In genomic region chr3:186152889-186153292, GRCh38 we compare ENCODE assay signal across 9 cellular contexts. TPM values are rescaled to one million over a fixed set of nuclear protein-coding genes. Genes with fewer than 3 reads are reported as not detected.
A peak's percentile ranks its signal among the peaks of the same experiment; 100 is the strongest.
DNase-seq lines count a peak whose midpoint lies in the region; ATAC-seq and TF ChIP-seq lines count a peak whose summit lies in the region.
"Had no signal": no experiment of that assay in that cellular context is flagged by ENCODE, and none has a peak within 500 bp of the region (broad histone marks: within the 10 kb centered on the region; RNA-seq: fewer than 3 reads in every experiment).

No MANE protein-coding gene starts in this region.

- H3K36me3 ChIP-seq in mesendoderm (ENCODE audit: control insufficient read depth, insufficient read depth, low read length) (no peaks in the 10 kb centered on the region), tibial nerve (no peaks in the 10 kb centered on the region)

- H2AK5ac ChIP-seq in mesendoderm (ENCODE audit: low read length) = no peak overlapping the region

- no CpG with 5 or more reads among the region's 9 CpGs for WGBS in mesendoderm (ENCODE audit: extremely low coverage, insufficient coverage, low lambda C conversion rate)
- WGBS in tibial nerve, 2 donors = 68 to 75% methylated on average over 9 of the region's 9 CpGs

- no peak for TF ChIP-seq POLR2A in tibial nerve (IDR thresholded peaks at IDR 0.05)

- H4K8ac ChIP-seq in mesendoderm (ENCODE audit: low read depth, low read length) = no peak overlapping the region

- no peaks in the 10 kb centered on the region for H3K79me2 ChIP-seq in mesendoderm (ENCODE audit: control insufficient read depth, insufficient read depth, low read length)

- H3K9ac ChIP-seq in mesendoderm (ENCODE audit: low read length) = no peak overlapping the region

- no peak overlapping the region for H3K18ac ChIP-seq in mesendoderm (ENCODE audit: low read length)

- H3K4ac ChIP-seq in mesendoderm (ENCODE audit: low read depth, low read length) = no peak overlapping the region

- H3K23ac ChIP-seq in mesendoderm (ENCODE audit: low read length) = no peak overlapping the region

- no peak overlapping the region for H2BK5ac ChIP-seq in mesendoderm (ENCODE audit: low read length)

- H3K27me3 ChIP-seq in dorsolateral prefrontal cortex (no peaks in the 10 kb centered on the region), mesendoderm (ENCODE audit: insufficient read depth, low read length, poor library complexity) (no peaks in the 10 kb centered on the region), tibial nerve (no peaks in the 10 kb centered on the region)

- H3K4me3 ChIP-seq in dorsolateral prefrontal cortex = no peak overlapping the region
- no peak overlapping the region for H3K4me3 ChIP-seq in mesendoderm (ENCODE audit: low read length)
- H3K4me3 ChIP-seq in tibial nerve = no peak overlapping the region

- TF ChIP-seq CTCF in dorsolateral prefrontal cortex (IDR thresholded peaks at IDR 0.05 in 54 of 56, conservative IDR thresholded peaks at IDR 0.05 in 2 of 56; ENCODE audit: low read depth in 1 of 56, partially characterized antibody in 56 of 56) (no peak), tibial nerve (IDR thresholded peaks at IDR 0.05) (no peak)

- H3K79me1 ChIP-seq in mesendoderm (ENCODE audit: low read length) = no peaks in the 10 kb centered on the region

- no peak overlapping the region for H2BK15ac ChIP-seq in mesendoderm (replicated peaks; ENCODE audit: low read depth)

- no peak overlapping the region for H3K56ac ChIP-seq in mesendoderm (ENCODE audit: low read length)

- intact Hi-C loops in dorsolateral prefrontal cortex (cut with DNase I) = no loop called here

- H3K4me1 ChIP-seq in mesendoderm (ENCODE audit: control insufficient read depth, low read depth, low read length) (no peaks in the 10 kb centered on the region), tibial nerve (no peaks in the 10 kb centered on the region)

- no peak for TF ChIP-seq EP300 in tibial nerve (IDR thresholded peaks at IDR 0.05)

- H3K4me2 ChIP-seq in mesendoderm (ENCODE audit: low read length) = no peak overlapping the region

- no peak overlapping the region for H4K5ac ChIP-seq in mesendoderm (ENCODE audit: low read length)

- peak; percentile 43 for DNase-seq in kidney tubule cell (ENCODE audit: low spot score)
- DNase-seq in dorsolateral prefrontal cortex = no peak
- no peak for DNase-seq in mesendoderm
- no peak for DNase-seq in tibial nerve (ENCODE audit: low spot score in 2 of 2)
- DNase-seq in NCI-H774 (lab: John Stamatoyannopoulos, UW) = no peak
- DNase-seq: activated gamma-delta T cell treated with Interleukin-2 at 50 U/mL for 16 hours had no signal

- H3K9me3 ChIP-seq in tibial nerve = no peaks in the 10 kb centered on the region

- ATAC-seq in GM18511 (IDR thresholded peaks at IDR 0.05; ENCODE audit: unreplicated experiment) (peak; percentile 95), GM21619 (IDR thresholded peaks at IDR 0.05; ENCODE audit: unreplicated experiment) (peak; percentile 86), HG03565 (IDR thresholded peaks at IDR 0.05; ENCODE audit: unreplicated experiment) (peak; percentile 82)

- peak overlapping the region in 1 of 59 donors; percentile 0 for H3K27ac ChIP-seq in dorsolateral prefrontal cortex
- H3K27ac ChIP-seq in mesendoderm (ENCODE audit: low read depth, low read length) = no peak overlapping the region
- H3K27ac ChIP-seq in tibial nerve = no peak overlapping the region

- H2BK120ac ChIP-seq in mesendoderm (ENCODE audit: low read depth, low read length) = no peak overlapping the region

RNA-seq across cellular contexts. Expression of gene ETV5, which starts 44.0 kb away (rescaled TPM):
- total RNA-seq in dorsolateral prefrontal cortex (10 to 100 TPM; 21.0 to 97.9 (median 44.5) TPM), tibial nerve (10 to 100 TPM in 3 of 4 donors, 1 to 10 TPM in 1; 9.8 to 18.3 (median 12.2) TPM)
- 16.0 TPM for polyA plus RNA-seq in mesendoderm (2013, experiment 1 of 2)
- polyA plus RNA-seq in mesendoderm (2013, experiment 2 of 2) = 15.4 TPM
